ENCODE assay signal across 1 cellular context in genomic region chr1:160342520-160342919, GRCh38.
TF ChIP-seq lines count a peak whose summit lies in the region.

No MANE protein-coding gene starts in this region.

TF ChIP-seq in H1, 55 proteins besides CTCF, POLR2A, EP300 and RAD21:
- no peak for TF ChIP-seq BACH1 (IDR thresholded peaks at IDR 0.05; ENCODE audit: low read length)
- no peak for TF ChIP-seq RBBP5 (IDR thresholded peaks at IDR 0.05; ENCODE audit: borderline replicate concordance, low read depth, low read length)
- TF ChIP-seq SAP30 (IDR thresholded peaks at IDR 0.05; ENCODE audit: insufficient read depth, insufficient replicate concordance, low read length): no peak
- no peak for TF ChIP-seq USF2 (IDR thresholded peaks at IDR 0.05; ENCODE audit: low read length)
- TF ChIP-seq E2F6 (IDR thresholded peaks at IDR 0.05): no peak
- no peak for TF ChIP-seq MAX (IDR thresholded peaks at IDR 0.05)
- TF ChIP-seq GTF2F1 (IDR thresholded peaks at IDR 0.05; ENCODE audit: borderline replicate concordance, low read depth, low read length): no peak
- no peak for TF ChIP-seq TEAD4 (IDR thresholded peaks at IDR 0.05; ENCODE audit: low read depth, low read length)
- no peak for TF ChIP-seq SP4 (IDR thresholded peaks at IDR 0.05; ENCODE audit: low read length)
- no peak for TF ChIP-seq SRF (IDR thresholded peaks at IDR 0.05; ENCODE audit: low read depth, low read length)
- no peak for TF ChIP-seq CREB1 (IDR thresholded peaks at IDR 0.05)
- TF ChIP-seq ASH2L (IDR thresholded peaks at IDR 0.05; ENCODE audit: low read length): no peak
